In genomic region chr5:175915066-175916037, GRCh38 we compare ENCODE assay signal across 12 cellular contexts. TPM values are rescaled to one million over a fixed set of nuclear protein-coding genes. Genes with fewer than 3 reads are reported as not detected.
A peak's percentile ranks its signal among the peaks of the same experiment; 100 is the strongest.
DNase-seq lines count a peak whose midpoint lies in the region; ATAC-seq, FAIRE-seq and TF ChIP-seq lines count a peak whose summit lies in the region.
"Not testable (repeated sequence)": the region's sequence is repeated elsewhere in the genome, so short reads cannot be mapped to it uniquely, and the experiment has no call there.
"Had no signal": no experiment of that assay in that cellular context is flagged by ENCODE, and none has a peak within 500 bp of the region (broad histone marks: within the 10 kb centered on the region; RNA-seq: fewer than 3 reads in every experiment).

No MANE protein-coding gene starts in this region.

- DNase-seq in activated CD4-positive, alpha-beta T cell treated with anti-CD3 and anti-CD28 coated beads, Interleukin-2, amount 10 ng/mL, durations not matched to agents 7 days and 5 days; GM12878 (ENCODE audit: low read depth, low spot score): not testable (repeated sequence)
- DNase-seq in natural killer cell treated with Interleukin-12 subunit alpha and Interleukin-12 subunit beta and Interleukin-15 and Interleukin-18, amount 100 ng/mL, for 72 hours (ENCODE audit: low spot score): peak; percentile 83

- H3K36me3 ChIP-seq in BLaER1 treated with 17β-estradiol and CSF1 and Interleukin-3, amounts not matched to agents 10 nM and 100 nM; GM12878 (ENCODE audit: control insufficient read depth in 2 of 2, insufficient read depth in 2 of 2, low read length in 1 of 2): not testable (repeated sequence)

- not testable (repeated sequence) for H3K79me2 ChIP-seq in GM12878 (ENCODE audit: control insufficient read depth, insufficient read depth, low read length)

- TF ChIP-seq CTCF in GM12878 (IDR thresholded peaks at IDR 0.05 in 2 of 3, conservative IDR thresholded peaks at IDR 0.05 in 1 of 3; ENCODE audit: control insufficient read depth in 2 of 3, extremely low read depth in 1 of 3, insufficient read depth in 1 of 3, low read depth in 3 of 3, low read length in 3 of 3): not testable (repeated sequence)

- H2AFZ ChIP-seq in GM12878 (ENCODE audit: control insufficient read depth, low read depth, low read length): peak overlapping the region; percentile 71

- not testable (repeated sequence) for TF ChIP-seq EP300 in GM12878 (IDR thresholded peaks at IDR 0.05; ENCODE audit: borderline replicate concordance in 1 of 2, control insufficient read depth in 1 of 2, low read depth in 2 of 2, low read length in 2 of 2)

- SMC1A ChIA-PET in GM12878 (lab: Charles Lee; ENCODE audit: uncharacterized antibody, unreplicated experiment): not testable (repeated sequence)

- POLR2A ChIA-PET in activated CD4-positive, alpha-beta T cell treated with anti-CD3 and anti-CD28 coated beads, Interleukin-2, amount 10 ng/mL, durations not matched to agents 7 days and 5 days (lab: Charles Lee); GM12878 (lab: Charles Lee): not testable (repeated sequence)

- BruUV-seq in GM12878 (replicated peaks; lab: Mats Ljungman, UMichigan): not testable (repeated sequence)

- not testable (repeated sequence) for H3K4me3 ChIP-seq in BLaER1 treated with 17β-estradiol and CSF1 and Interleukin-3, amounts not matched to agents 10 nM and 100 nM; GM12878

- in situ Hi-C loops in GM12878 (cut with MboI): not testable (repeated sequence)

- 32% methylated on average over 5 of the region's 7 CpGs for WGBS in GM12878 (ENCODE audit: insufficient coverage, insufficient replicate concordance, low lambda C conversion rate, missing lambda C conversion rate)

- H3K9me3 Mint-ChIP-seq in activated CD4-positive, alpha-beta T cell treated with anti-CD3 and anti-CD28 coated beads, Interleukin-2, amount 10 ng/mL, durations not matched to agents 7 days and 5 days; natural killer cell treated with Interleukin-12 subunit alpha and Interleukin-12 subunit beta and Interleukin-15 and Interleukin-18, amount 100 ng/mL, for 72 hours: not testable (repeated sequence)

- H3K9me3 ChIP-seq in BLaER1 treated with 17β-estradiol and CSF1 and Interleukin-3, amounts not matched to agents 10 nM and 100 nM (replicated peaks in 1 of 11); GM12878 (replicated peaks; ENCODE audit: control insufficient read depth, insufficient read depth, low read length): not testable (repeated sequence)

- ATAC-seq in GM18868 (IDR thresholded peaks at IDR 0.05; ENCODE audit: unreplicated experiment) (peak; percentile 72), GM21447 (IDR thresholded peaks at IDR 0.05; ENCODE audit: unreplicated experiment) (peak; percentile 53), HG02973 (IDR thresholded peaks at IDR 0.05; ENCODE audit: unreplicated experiment) (peak; percentile 67), HG03460 (IDR thresholded peaks at IDR 0.05; ENCODE audit: unreplicated experiment) (peak; percentile 53), GM12878 (peak; percentile 87)
- peak; percentile 87 to 93 for ATAC-seq in natural killer cell treated with Interleukin-12 subunit alpha and Interleukin-12 subunit beta and Interleukin-15 and Interleukin-18, amount 100 ng/mL, for 72 hours

- RAD21 ChIA-PET in GM12878 (lab: Charles Lee; ENCODE audit: unreplicated experiment): not testable (repeated sequence)

- intact Hi-C loops in GM12878 (cut with micrococcal nuclease; ENCODE audit: unreplicated experiment): not testable (repeated sequence)

- not testable (repeated sequence) for H3K4me1 Mint-ChIP-seq in activated CD4-positive, alpha-beta T cell treated with anti-CD3 and anti-CD28 coated beads, Interleukin-2, amount 10 ng/mL, durations not matched to agents 7 days and 5 days
- H3K4me1 Mint-ChIP-seq in natural killer cell treated with Interleukin-12 subunit alpha and Interleukin-12 subunit beta and Interleukin-15 and Interleukin-18, amount 100 ng/mL, for 72 hours (ENCODE audit: low read depth in 2 of 2): peaks cover 19 to 23% of the 10 kb centered on the region in 2 donors

- not testable (repeated sequence) for TF ChIP-seq RAD21 in GM12878 (IDR thresholded peaks at IDR 0.05; ENCODE audit: insufficient read depth, low read depth, low read length)

- peaks cover 0 to 17% (median 8%) of the 10 kb centered on the region in 10 experiments; a peak in 14 of 20 replicates for H3K4me1 ChIP-seq in BLaER1 treated with 17β-estradiol and CSF1 and Interleukin-3, amounts not matched to agents 10 nM and 100 nM
- not testable (repeated sequence) for H3K4me1 ChIP-seq in GM12878 (ENCODE audit: control insufficient read depth, insufficient read depth, low read length)

- peak; percentile 71 for FAIRE-seq in GM12878 (lab: Jason Lieb, UNC)

- H3K36me3 Mint-ChIP-seq in activated CD4-positive, alpha-beta T cell treated with anti-CD3 and anti-CD28 coated beads, Interleukin-2, amount 10 ng/mL, durations not matched to agents 7 days and 5 days (ENCODE audit: low read depth); natural killer cell treated with Interleukin-12 subunit alpha and Interleukin-12 subunit beta and Interleukin-15 and Interleukin-18, amount 100 ng/mL, for 72 hours: not testable (repeated sequence)

- peak overlapping the region in 10 of 11 experiments; percentile 19 to 66 (median 46); a peak in 17 of 22 replicates for H3K4me2 ChIP-seq in BLaER1 treated with 17β-estradiol and CSF1 and Interleukin-3, amounts not matched to agents 10 nM and 100 nM
- H3K4me2 ChIP-seq in GM12878 (ENCODE audit: control insufficient read depth, insufficient read depth): peak overlapping the region; percentile 77

- H3K4me3 Mint-ChIP-seq in activated CD4-positive, alpha-beta T cell treated with anti-CD3 and anti-CD28 coated beads, Interleukin-2, amount 10 ng/mL, durations not matched to agents 7 days and 5 days: peak overlapping the region; percentile 5
- H3K4me3 Mint-ChIP-seq in natural killer cell treated with Interleukin-12 subunit alpha and Interleukin-12 subunit beta and Interleukin-15 and Interleukin-18, amount 100 ng/mL, for 72 hours: peak overlapping the region; percentile 87

- not testable (repeated sequence) for H4K20me1 ChIP-seq in BLaER1 treated with 17β-estradiol and CSF1 and Interleukin-3, amounts not matched to agents 10 nM and 100 nM; GM12878 (ENCODE audit: control insufficient read depth, insufficient read depth)

- H3K27me3 ChIP-seq in BLaER1 treated with 17β-estradiol and CSF1 and Interleukin-3, amounts not matched to agents 10 nM and 100 nM; GM12878 (replicated peaks in 1 of 2; ENCODE audit: control insufficient read depth in 2 of 2, insufficient read depth in 2 of 2, low read length in 1 of 2): not testable (repeated sequence)

- CTCF ChIA-PET in activated CD4-positive, alpha-beta T cell treated with anti-CD3 and anti-CD28 coated beads, Interleukin-2, amount 10 ng/mL, durations not matched to agents 7 days and 5 days (lab: Charles Lee); GM12878 (lab: Yijun Ruan, JAX): not testable (repeated sequence)

- not testable (repeated sequence) for TF ChIP-seq POLR2A in GM12878 (IDR thresholded peaks at IDR 0.05; ENCODE audit: low read depth, low read length)

- peak overlapping the region; percentile 60 for H3K27ac Mint-ChIP-seq in activated CD4-positive, alpha-beta T cell treated with anti-CD3 and anti-CD28 coated beads, Interleukin-2, amount 10 ng/mL, durations not matched to agents 7 days and 5 days
- H3K27ac Mint-ChIP-seq in natural killer cell treated with Interleukin-12 subunit alpha and Interleukin-12 subunit beta and Interleukin-15 and Interleukin-18, amount 100 ng/mL, for 72 hours: peak overlapping the region; percentile 92 to 95

- peak overlapping the region in 7 of 11 experiments; percentile 11 to 65 (median 28); a peak in 10 of 22 replicates for H3K27ac ChIP-seq in BLaER1 treated with 17β-estradiol and CSF1 and Interleukin-3, amounts not matched to agents 10 nM and 100 nM
- peak overlapping the region; percentile 63 for H3K27ac ChIP-seq in GM12878 (ENCODE audit: control insufficient read depth, insufficient read depth)

- not testable (repeated sequence) for H3K27me3 Mint-ChIP-seq in activated CD4-positive, alpha-beta T cell treated with anti-CD3 and anti-CD28 coated beads, Interleukin-2, amount 10 ng/mL, durations not matched to agents 7 days and 5 days; natural killer cell treated with Interleukin-12 subunit alpha and Interleukin-12 subunit beta and Interleukin-15 and Interleukin-18, amount 100 ng/mL, for 72 hours

- not testable (repeated sequence) for H3K9ac ChIP-seq in BLaER1 treated with 17β-estradiol and CSF1 and Interleukin-3, amounts not matched to agents 10 nM and 100 nM
- 0 out of 2 replicates have a peak overlapping the region, but pooled peaks have one; percentile 20 for H3K9ac ChIP-seq in GM12878 (ENCODE audit: control insufficient read depth, insufficient read depth, low read length)

RNA-seq across cellular contexts. Expression of gene CPLX2, which starts 44.0 kb away (rescaled TPM):
- total RNA-seq in activated CD4-positive, alpha-beta T cell treated with anti-CD3 and anti-CD28 coated beads, Interleukin-2, amount 10 ng/mL, durations not matched to agents 7 days and 5 days: not detected
- not detected in 2 replicates for total RNA-seq in GM12878 (2013; cell fraction: nucleolus; rRNA removed)
- not detected in 2 replicates for total RNA-seq in GM12878 (2014; rRNA removed)
- not detected in 2 replicates for total RNA-seq in GM12878 (2014; rRNA removed; fragmentation: Illumina TruSeq; extraction: Trizol)
- 0.05 TPM in 2 replicates for total RNA-seq in GM12878 (2021)
- polyA plus RNA-seq in GM12878 (2011; ENCODE audit: low read depth): not detected
- not detected in 2 replicates for polyA plus RNA-seq in GM12878 (2011; rRNA removed)
- polyA plus RNA-seq in GM12878 (2011; cell fraction: cytosol; rRNA removed): not detected in 2 replicates
- polyA plus RNA-seq in GM12878 (2011; cell fraction: nucleus; rRNA removed): not detected in 2 replicates
- polyA plus RNA-seq in GM12878 (2012): not detected in 2 replicates
- 0.01 TPM in 1 of 2 replicates, not detected in the other for polyA plus RNA-seq in GM12878 (2014; fragmentation: Illumina TruSeq; extraction: Trizol)
- not detected for polyA plus RNA-seq in GM12878 (2014; fragmentation: Nextera tagmentation; extraction: Ambion mirVana)
- 0.04 TPM in 1 of 2 replicates, not detected in the other for polyA plus RNA-seq in GM12878 (2014; rRNA removed)
- polyA plus RNA-seq in GM12878 (2016; fragmentation: Nextera tagmentation; extraction: Ambion mirVana): under 1 TPM in 1 of 2 experiments, not detected in 1; 0.23 TPM
- polyA minus RNA-seq in GM12878 (2011; rRNA and poly(A)+ RNA removed): not detected in 2 replicates
- polyA minus RNA-seq in GM12878 (2011; cell fraction: cytosol; rRNA and poly(A)+ RNA removed): not detected in 2 replicates
- polyA minus RNA-seq in GM12878 (2011; cell fraction: nucleus; rRNA and poly(A)+ RNA removed): not detected in 2 replicates
- not detected for total RNA-seq in natural killer cell treated with Interleukin-12 subunit alpha and Interleukin-12 subunit beta and Interleukin-15 and Interleukin-18, amount 100 ng/mL, for 72 hours
- total RNA-seq: A172, breast epithelium, epithelial cell of proximal tubule, right atrium auricular region had no signal

RNA-seq across cellular contexts. Expression of gene THOC3, which starts 52.8 kb away (rescaled TPM):
- 10 to 100 TPM; 58.4 to 61.6 TPM for total RNA-seq in activated CD4-positive, alpha-beta T cell treated with anti-CD3 and anti-CD28 coated beads, Interleukin-2, amount 10 ng/mL, durations not matched to agents 7 days and 5 days
- 55.0 and 58.9 TPM in 2 replicates for total RNA-seq in GM12878 (2013; cell fraction: nucleolus; rRNA removed)
- total RNA-seq in GM12878 (2014; rRNA removed): 82.7 and 84.0 TPM in 2 replicates
- total RNA-seq in GM12878 (2014; rRNA removed; fragmentation: Illumina TruSeq; extraction: Trizol): 76.6 and 80.9 TPM in 2 replicates
- 82.7 and 82.9 TPM in 2 replicates for total RNA-seq in GM12878 (2021)
- 51.0 TPM for polyA plus RNA-seq in GM12878 (2011; ENCODE audit: low read depth)
- 195 and 207 TPM in 2 replicates for polyA plus RNA-seq in GM12878 (2011; rRNA removed)
- 131 and 135 TPM in 2 replicates for polyA plus RNA-seq in GM12878 (2011; cell fraction: cytosol; rRNA removed)
- polyA plus RNA-seq in GM12878 (2011; cell fraction: nucleus; rRNA removed): 58.6 and 71.6 TPM in 2 replicates
- polyA plus RNA-seq in GM12878 (2012): 38.4 and 55.1 TPM in 2 replicates
- 74.2 and 90.0 TPM in 2 replicates for polyA plus RNA-seq in GM12878 (2014; fragmentation: Illumina TruSeq; extraction: Trizol)
- 10 to 100 TPM; 40.2 to 48.7 TPM for polyA plus RNA-seq in GM12878 (2014; fragmentation: Nextera tagmentation; extraction: Ambion mirVana)
- 95.4 and 99.3 TPM in 2 replicates for polyA plus RNA-seq in GM12878 (2014; rRNA removed)
- polyA plus RNA-seq in GM12878 (2016; fragmentation: Nextera tagmentation; extraction: Ambion mirVana): 100 to 1,000 TPM; 121 to 128 TPM
- 149 and 192 TPM in 2 replicates for polyA minus RNA-seq in GM12878 (2011; rRNA and poly(A)+ RNA removed)
- 28.1 and 32.6 TPM in 2 replicates for polyA minus RNA-seq in GM12878 (2011; cell fraction: cytosol; rRNA and poly(A)+ RNA removed)
- 25.9 and 38.2 TPM in 2 replicates for polyA minus RNA-seq in GM12878 (2011; cell fraction: nucleus; rRNA and poly(A)+ RNA removed)
- 10 to 100 TPM; 36.3 to 63.6 TPM for total RNA-seq in natural killer cell treated with Interleukin-12 subunit alpha and Interleukin-12 subunit beta and Interleukin-15 and Interleukin-18, amount 100 ng/mL, for 72 hours
